8 cellular contexts compared by ENCODE assay signal in genomic region chr16:4538067-4538385, GRCh38.
DNase-seq lines count a peak whose midpoint lies in the region; ATAC-seq lines count a peak whose summit lies in the region.

No MANE protein-coding gene starts in this region.

- peaks cover 10% of the 10 kb centered on the region for H3K4me1 ChIP-seq in adipocyte (ENCODE audit: control insufficient read depth, insufficient read depth, low read length)
- peaks cover 4% of the 10 kb centered on the region; the same call in 1 of the 2 replicates for H3K4me1 ChIP-seq in iPS-20b (ENCODE audit: insufficient read depth, low read length)

- H3K27ac ChIP-seq in iPS-20b (ENCODE audit: low read length) = peak overlapping the region; percentile 77

- H3K9me3 ChIP-seq in adipocyte (ENCODE audit: control insufficient read depth, low read length) (peaks cover 11% of the 10 kb centered on the region), iPS-20b (ENCODE audit: insufficient read depth, low read depth, low read length) (peaks cover 10% of the 10 kb centered on the region)

- no peaks in the 10 kb centered on the region for H3K27me3 Mint-ChIP-seq in stimulated activated naive B cell treated with anti-CD40 and anti-IgM and Interleukin-4, amounts not matched to agents 10 μg/mL and 1 μg/mL and 100 μg/mL, for 72 hours

- H3K36me3 ChIP-seq in adipocyte (ENCODE audit: control insufficient read depth, insufficient read depth, low read length, severe bottlenecking) = no peaks in the 10 kb centered on the region
- H3K36me3 ChIP-seq in iPS-20b (ENCODE audit: insufficient read depth, low read depth, low read length) = peaks cover 9% of the 10 kb centered on the region; the same call in 1 of the 2 replicates

- no peaks in the 10 kb centered on the region for H3K27me3 ChIP-seq in adipocyte (replicated peaks; ENCODE audit: control insufficient read depth, insufficient read depth, low read length)
- peaks cover 15% of the 10 kb centered on the region for H3K27me3 ChIP-seq in iPS-20b (ENCODE audit: insufficient read depth, low read length)

- H3K4me1 Mint-ChIP-seq in stimulated activated naive B cell treated with anti-CD40 and anti-IgM and Interleukin-4, amounts not matched to agents 10 μg/mL and 1 μg/mL and 100 μg/mL, for 72 hours = peaks cover 28 to 50% of the 10 kb centered on the region in 2 donors

- peaks cover 18 to 27% of the 10 kb centered on the region in 2 donors for H3K36me3 Mint-ChIP-seq in stimulated activated naive B cell treated with anti-CD40 and anti-IgM and Interleukin-4, amounts not matched to agents 10 μg/mL and 1 μg/mL and 100 μg/mL, for 72 hours

- no peak overlapping the region for H3K27ac Mint-ChIP-seq in stimulated activated naive B cell treated with anti-CD40 and anti-IgM and Interleukin-4, amounts not matched to agents 10 μg/mL and 1 μg/mL and 100 μg/mL, for 72 hours

- H3K4me3 ChIP-seq in adipocyte (ENCODE audit: low read length) = peak overlapping the region; percentile 85
- H3K4me3 ChIP-seq in iPS-20b (ENCODE audit: low read length) = peak overlapping the region; percentile 91

- peak; percentile 26 for ATAC-seq in HG03095 (IDR thresholded peaks at IDR 0.05; ENCODE audit: unreplicated experiment)
- peak; percentile 55 to 58 for ATAC-seq in stimulated activated naive B cell treated with anti-CD40 and anti-IgM and Interleukin-4, amounts not matched to agents 10 μg/mL and 1 μg/mL and 100 μg/mL, for 72 hours (replicated peaks)
- no peak for ATAC-seq in GM18858 (IDR thresholded peaks at IDR 0.05; ENCODE audit: unreplicated experiment)

- H3K4me3 Mint-ChIP-seq in stimulated activated naive B cell treated with anti-CD40 and anti-IgM and Interleukin-4, amounts not matched to agents 10 μg/mL and 1 μg/mL and 100 μg/mL, for 72 hours = peak overlapping the region; percentile 77 to 82

- H3K9me3 Mint-ChIP-seq in stimulated activated naive B cell treated with anti-CD40 and anti-IgM and Interleukin-4, amounts not matched to agents 10 μg/mL and 1 μg/mL and 100 μg/mL, for 72 hours = peaks cover 5 to 6% of the 10 kb centered on the region in 2 donors

- H3K9ac ChIP-seq in adipocyte (ENCODE audit: low read length) (peak overlapping the region; percentile 86), iPS-20b (ENCODE audit: low read depth, low read length) (peak overlapping the region; percentile 86; the same call in 1 of the 2 replicates)

- DNase-seq in NCI-H1417 (lab: John Stamatoyannopoulos, UW) = peak in 2 of 3 experiments; percentile 77 to 86
- no peak for DNase-seq in NCI-H1417 treated with DMSO at 0.1 percent for 48 hours (lab: John Stamatoyannopoulos, UW)
- peak; percentile 61 for DNase-seq in adipocyte (ENCODE audit: low read depth)
- no peak for DNase-seq in stimulated activated naive B cell treated with anti-CD40 and anti-IgM and Interleukin-4, amounts not matched to agents 10 μg/mL and 1 μg/mL and 100 μg/mL, for 72 hours
- no peak for DNase-seq in OCI-M1 (lab: John Stamatoyannopoulos, UW)

Comparison
In these comparisons a context has a peak if more than half of its experiments do, and no peak if none do; other contexts are left out.
1. DNase-seq: peak in NCI-H1417 (2 of 3) and adipocyte (single experiment); none in NCI-H1417 treated with DMSO at 0.1 percent for 48 hours (single experiment), stimulated activated naive B cell treated with anti-CD40 and anti-IgM and Interleukin-4, amounts not matched to agents 10 μg/mL and 1 μg/mL and 100 μg/mL, for 72 hours (single experiment) and OCI-M1 (single experiment).